ENCODE assay signal across 8 cellular contexts in the genomic region with DNA sequence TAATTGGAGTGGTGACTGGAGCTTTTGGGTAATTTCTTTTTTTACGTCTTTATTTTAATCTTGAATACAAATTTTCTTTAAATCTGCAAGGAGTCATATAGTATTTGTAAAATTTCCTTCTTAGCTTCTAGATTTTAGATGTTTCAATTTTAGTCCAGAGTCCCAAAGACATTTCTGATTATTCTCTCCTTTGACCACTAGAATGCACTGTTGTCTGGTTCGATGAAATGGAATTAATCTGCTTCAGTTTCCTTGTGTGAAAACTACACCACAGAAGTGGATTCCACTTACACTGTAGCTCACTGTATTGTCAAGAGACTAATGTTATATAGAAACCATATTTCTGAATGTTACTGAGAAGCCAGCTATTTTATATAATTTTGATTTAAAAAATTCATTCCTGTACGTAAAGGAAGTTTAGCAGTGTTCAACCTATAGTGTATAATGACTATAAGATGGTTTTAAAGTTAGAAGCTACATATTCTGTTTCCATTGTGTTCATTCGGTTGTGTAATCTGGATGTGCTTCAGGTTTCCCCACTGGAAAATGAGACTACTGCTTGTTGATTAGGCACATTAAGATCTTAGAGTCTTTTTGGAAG. TPM values are rescaled to one million over a fixed set of nuclear protein-coding genes. Genes with fewer than 3 reads are reported as not detected.
A peak's percentile ranks its signal among the peaks of the same experiment; 100 is the strongest.
DNase-seq lines count a peak whose midpoint lies in the region; ATAC-seq, FAIRE-seq and TF ChIP-seq lines count a peak whose summit lies in the region.

No MANE protein-coding gene starts in this region.

- 47 to 48% methylated on average over 4 of the region's 4 CpGs for WGBS in tibial nerve, 2 donors

- no peaks in the 10 kb centered on the region for H3K27me3 ChIP-seq in tibial nerve

- peaks cover 6% of the 10 kb centered on the region for H3K4me1 Mint-ChIP-seq in glutamatergic neuron (ENCODE audit: low read depth, unreplicated experiment)

- H3K4me3 ChIP-seq in tibial nerve = no peak overlapping the region

- no peaks in the 10 kb centered on the region for H3K9me3 Mint-ChIP-seq in glutamatergic neuron (ENCODE audit: unreplicated experiment)

- no peaks in the 10 kb centered on the region for H3K9me3 ChIP-seq in tibial nerve

- peak; percentile 67 for TF ChIP-seq CTCF in glutamatergic neuron (IDR thresholded peaks at IDR 0.05; ENCODE audit: partially characterized antibody, unreplicated experiment)
- TF ChIP-seq CTCF in tibial nerve (IDR thresholded peaks at IDR 0.05) = peak; percentile 22 to 51 (median 30)

- FAIRE-seq in TTC549 (lab: Jason Lieb, UNC) = peak; percentile 91

- no peak for ATAC-seq in HG02852 (IDR thresholded peaks at IDR 0.05; ENCODE audit: unreplicated experiment)
- ATAC-seq in HG03159 (IDR thresholded peaks at IDR 0.05; ENCODE audit: unreplicated experiment) = no peak

- H3K27me3 Mint-ChIP-seq in glutamatergic neuron (ENCODE audit: unreplicated experiment) = peaks cover 2% of the 10 kb centered on the region

- no peak overlapping the region for H3K4me3 Mint-ChIP-seq in glutamatergic neuron (ENCODE audit: unreplicated experiment)

- H3K36me3 Mint-ChIP-seq in glutamatergic neuron (ENCODE audit: unreplicated experiment) = no peaks in the 10 kb centered on the region

- DNase-seq in SIG-M5 treated with dmso at 0.1 percent for 504 hours (lab: John Stamatoyannopoulos, UW; ENCODE audit: unreplicated experiment) (peak; percentile 59), SIG-M5 (lab: John Stamatoyannopoulos, UW) (no peak), M059J (ENCODE audit: low read depth) (peak; percentile 72), glutamatergic neuron (no peak), tibial nerve (ENCODE audit: low spot score in 2 of 2) (no peak)

- H3K4me1 ChIP-seq in tibial nerve = no peaks in the 10 kb centered on the region

- TF ChIP-seq POLR2A in tibial nerve (IDR thresholded peaks at IDR 0.05) = no peak

- no peak overlapping the region for H3K27ac ChIP-seq in tibial nerve

- TF ChIP-seq EP300 in tibial nerve (IDR thresholded peaks at IDR 0.05) = no peak

- H3K36me3 ChIP-seq in tibial nerve = no peaks in the 10 kb centered on the region

- no peak overlapping the region for H3K27ac Mint-ChIP-seq in glutamatergic neuron (ENCODE audit: unreplicated experiment)

RNA-seq across cellular contexts. Expression of gene GRAMD1C, which starts 6.1 kb away (rescaled TPM):
- 2.2 and 3.6 TPM in 2 replicates for total RNA-seq in M059J (2014; rRNA removed; shearing (Covaris generic))
- 2.1 TPM for total RNA-seq in glutamatergic neuron (ENCODE audit: unreplicated experiment)
- total RNA-seq in tibial nerve = 10 to 100 TPM in 1 of 4 donors, 1 to 10 TPM in 2, under 1 TPM in 1; 0.63 to 12.6 (median 1.2) TPM

Comparison
In these comparisons a context has a peak if more than half of its experiments do, and no peak if none do; other contexts are left out.
1. DNase-seq: peak in SIG-M5 treated with dmso at 0.1 percent for 504 hours (single experiment) and M059J (single experiment); none in SIG-M5 (single experiment), glutamatergic neuron (single experiment) and tibial nerve (0 of 2).